ENCODE assay signal across 15 cellular contexts in the genomic region with DNA sequence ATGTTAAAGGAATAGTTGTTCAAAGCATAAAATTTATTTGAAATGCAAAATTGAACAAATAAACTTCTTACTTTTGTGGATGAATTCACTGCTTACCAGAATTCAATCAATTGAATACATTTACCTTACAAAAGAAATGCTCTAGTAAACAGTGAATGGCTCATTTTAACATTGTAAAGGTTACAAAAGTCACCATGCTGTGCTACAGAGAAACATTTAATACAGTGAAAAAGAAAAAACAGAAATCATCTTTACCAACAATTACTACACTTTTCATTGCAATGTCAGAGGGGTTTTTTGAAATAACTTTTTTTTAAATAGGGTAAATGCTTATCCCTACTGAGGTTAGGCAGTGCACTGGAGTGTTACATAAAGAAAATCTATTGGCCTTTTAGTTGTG.
A peak's percentile ranks its signal among the peaks of the same experiment; 100 is the strongest.
DNase-seq lines count a peak whose midpoint lies in the region; ATAC-seq and TF ChIP-seq lines count a peak whose summit lies in the region.
"Had no signal": no experiment of that assay in that cellular context is flagged by ENCODE, and none has a peak within 500 bp of the region (broad histone marks: within the 10 kb centered on the region; RNA-seq: fewer than 3 reads in every experiment).

No MANE protein-coding gene starts in this region.

- TF ChIP-seq CTCF in GM23338 (conservative IDR thresholded peaks at IDR 0.05; ENCODE audit: low read depth in 2 of 2), result no peak
- no peak for TF ChIP-seq CTCF in WTC11 (IDR thresholded peaks at IDR 0.05)
- TF ChIP-seq CTCF in upper lobe of right lung (IDR thresholded peaks at IDR 0.05), result no peak

- H3K4me1 Mint-ChIP-seq in GM23338 (peaks cover 22% of the 10 kb centered on the region), WTC11 (peaks cover 30% of the 10 kb centered on the region)
- H3K4me1 Mint-ChIP-seq: CD14-positive monocyte; CD4-positive, alpha-beta memory T cell had no signal

- ATAC-seq in GM23338 (peak; percentile 63), WTC11 (peak; percentile 55), upper lobe of right lung (no peak), HG03108 (IDR thresholded peaks at IDR 0.05; ENCODE audit: unreplicated experiment) (no peak)

- peak; percentile 40 for DNase-seq in GM23338 (ENCODE audit: low spot score)
- DNase-seq in WTC11 (ENCODE audit: low spot score), result no peak
- DNase-seq in upper lobe of right lung, result no peak
- DNase-seq in pons (ENCODE audit: low spot score), result no peak
- DNase-seq: CD4-positive, alpha-beta memory T cell; DMS153; DMS79; GDM1; HCEC 1CT had no signal

- H3K27me3 ChIP-seq in GM23338 (ENCODE audit: insufficient read depth) (no peaks in the 10 kb centered on the region), HUES64 (ENCODE audit: insufficient read depth, low read length) (no peaks in the 10 kb centered on the region), iPS-18a (ENCODE audit: control insufficient read depth, insufficient read depth, low read length) (no peaks in the 10 kb centered on the region), upper lobe of right lung (no peaks in the 10 kb centered on the region)
- H3K27me3 ChIP-seq: BLaER1 had no signal

- no peak overlapping the region for H2AFZ ChIP-seq in GM23338

- H3K9me3 ChIP-seq in HUES64 (ENCODE audit: insufficient read depth, low read depth, low read length), result peaks cover 5% of the 10 kb centered on the region; the same call in 1 of the 2 replicates
- no peaks in the 10 kb centered on the region for H3K9me3 ChIP-seq in iPS-18a (ENCODE audit: control insufficient read depth, low read depth, low read length)
- H3K9me3 ChIP-seq in upper lobe of right lung, result no peaks in the 10 kb centered on the region

- no peaks in the 10 kb centered on the region for H3K36me3 ChIP-seq in GM23338 (ENCODE audit: insufficient read depth)
- no peaks in the 10 kb centered on the region for H3K36me3 ChIP-seq in HUES64 (ENCODE audit: insufficient read depth, low read length)
- no peaks in the 10 kb centered on the region for H3K36me3 ChIP-seq in iPS-18a (ENCODE audit: control insufficient read depth, low read depth, low read length)
- no peaks in the 10 kb centered on the region for H3K36me3 ChIP-seq in upper lobe of right lung
- H3K36me3 ChIP-seq: BLaER1 had no signal

- no peaks in the 10 kb centered on the region for H3F3A ChIP-seq in GM23338 (replicated peaks; ENCODE audit: low read depth)

- no peaks in the 10 kb centered on the region for H3K9me2 ChIP-seq in GM23338 (ENCODE audit: insufficient read depth)

- H3K4me2 ChIP-seq in GM23338, result peak overlapping the region; percentile 37
- H3K4me2 ChIP-seq: BLaER1 had no signal

- H3K27ac ChIP-seq in GM23338 (ENCODE audit: low read depth), result no peak overlapping the region
- peak overlapping the region; percentile 77 for H3K27ac ChIP-seq in HUES64 (ENCODE audit: low read depth, low read length)
- no peak overlapping the region for H3K27ac ChIP-seq in iPS-18a (ENCODE audit: low read length)
- no peak overlapping the region for H3K27ac ChIP-seq in upper lobe of right lung
- H3K27ac ChIP-seq: 22Rv1, BLaER1 had no signal

- H3K4me3 ChIP-seq in GM23338, result peak overlapping the region; percentile 14; the same call in 1 of the 2 replicates
- 0 out of 2 replicates have a peak overlapping the region, but pooled peaks have one; percentile 13 for H3K4me3 ChIP-seq in HUES64 (ENCODE audit: low read length)
- H3K4me3 ChIP-seq in iPS-18a (ENCODE audit: low read length), result peak overlapping the region; percentile 5
- H3K4me3 ChIP-seq in upper lobe of right lung, result no peak overlapping the region
- H3K4me3 ChIP-seq: BLaER1 had no signal

- H3K9ac ChIP-seq in HUES64 (ENCODE audit: low read depth, low read length), result peak overlapping the region; percentile 16; the same call in 1 of the 2 replicates
- peak overlapping the region; percentile 5 for H3K9ac ChIP-seq in iPS-18a (ENCODE audit: low read length)
- H3K9ac ChIP-seq: BLaER1 had no signal

- H3K27me3 Mint-ChIP-seq in GM23338 (ENCODE audit: insufficient read depth, low read depth, poor library complexity) (peaks cover 7% of the 10 kb centered on the region), WTC11 (ENCODE audit: low read depth) (peaks cover 6% of the 10 kb centered on the region)
- H3K27me3 Mint-ChIP-seq: CD4-positive, alpha-beta memory T cell had no signal

- H3K9me3 Mint-ChIP-seq in GM23338 (peaks cover 14% of the 10 kb centered on the region; the same call in 2 of the 3 replicates), WTC11 (peaks cover 23% of the 10 kb centered on the region)

- CTCF ChIA-PET in WTC11 (lab: Charles Lee), result interaction anchor here (0.7 kb wide), 1 partner anchor 513 kb away, joined by 3 read pairs; no protein-coding TSS in a partner anchor

- peak overlapping the region; percentile 56; the same call in 2 of the 3 replicates for H3K4me3 Mint-ChIP-seq in GM23338
- peak overlapping the region; percentile 38; the same call in 1 of the 2 replicates for H3K4me3 Mint-ChIP-seq in WTC11
- H3K4me3 Mint-ChIP-seq: CD14-positive monocyte; CD4-positive, alpha-beta memory T cell had no signal

- H4K20me1 ChIP-seq in GM23338 (replicated peaks; ENCODE audit: insufficient read depth), result no peaks in the 10 kb centered on the region
- H4K20me1 ChIP-seq: BLaER1 had no signal

- POLR2A ChIA-PET in WTC11 (lab: Charles Lee), result no interaction called here

- intact Hi-C loops in upper lobe of right lung (cut with DNase I), result no loop called here

- no peaks in the 10 kb centered on the region for H3K79me2 ChIP-seq in GM23338 (replicated peaks; ENCODE audit: insufficient read depth)

- peaks cover 12% of the 10 kb centered on the region; the same call in 2 of the 3 replicates for H3K36me3 Mint-ChIP-seq in GM23338 (ENCODE audit: low read depth)
- H3K36me3 Mint-ChIP-seq in WTC11, result peaks cover 4% of the 10 kb centered on the region
- H3K36me3 Mint-ChIP-seq: CD14-positive monocyte; CD4-positive, alpha-beta memory T cell had no signal

- peaks cover 17% of the 10 kb centered on the region for H3K4me1 ChIP-seq in GM23338 (ENCODE audit: insufficient read depth)
- H3K4me1 ChIP-seq in HUES64 (ENCODE audit: insufficient read depth, low read length), result peaks cover 36% of the 10 kb centered on the region
- peaks cover 23% of the 10 kb centered on the region for H3K4me1 ChIP-seq in iPS-18a (ENCODE audit: control insufficient read depth, low read depth, low read length)
- no peaks in the 10 kb centered on the region for H3K4me1 ChIP-seq in upper lobe of right lung
- H3K4me1 ChIP-seq: BLaER1 had no signal

- H3K27ac Mint-ChIP-seq in GM23338 (peak overlapping the region; percentile 92), WTC11 (no peak overlapping the region)
- H3K27ac Mint-ChIP-seq: CD14-positive monocyte; CD4-positive, alpha-beta memory T cell had no signal

TF ChIP-seq in GM23338, 12 proteins besides CTCF, POLR2A, EP300 and RAD21 (continues in another document):
- TF ChIP-seq NANOG (IDR thresholded peaks at IDR 0.05; ENCODE audit: borderline replicate concordance), result peak; percentile 38; the same call in 1 of the 2 replicates

TF ChIP-seq in WTC11, 78 proteins besides CTCF, POLR2A, EP300 and RAD21:
- TF ChIP-seq RORB (CRISPR knock-in tag; IDR thresholded peaks at IDR 0.05) (no peak), ZNF232 (CRISPR knock-in tag; IDR thresholded peaks at IDR 0.05) (no peak)
- TF ChIP-seq, protein P1, sequence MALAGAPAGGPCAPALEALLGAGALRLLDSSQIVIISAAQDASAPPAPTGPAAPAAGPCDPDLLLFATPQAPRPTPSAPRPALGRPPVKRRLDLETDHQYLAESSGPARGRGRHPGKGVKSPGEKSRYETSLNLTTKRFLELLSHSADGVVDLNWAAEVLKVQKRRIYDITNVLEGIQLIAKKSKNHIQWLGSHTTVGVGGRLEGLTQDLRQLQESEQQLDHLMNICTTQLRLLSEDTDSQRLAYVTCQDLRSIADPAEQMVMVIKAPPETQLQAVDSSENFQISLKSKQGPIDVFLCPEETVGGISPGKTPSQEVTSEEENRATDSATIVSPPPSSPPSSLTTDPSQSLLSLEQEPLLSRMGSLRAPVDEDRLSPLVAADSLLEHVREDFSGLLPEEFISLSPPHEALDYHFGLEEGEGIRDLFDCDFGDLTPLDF (CRISPR knock-in tag; IDR thresholded peaks at IDR 0.05), result no peak

Comparison
In these comparisons a context has a peak if more than half of its experiments do, and no peak if none do; other contexts are left out.
1. ATAC-seq: peak in GM23338 (single experiment) and WTC11 (single experiment); none in upper lobe of right lung (single experiment) and HG03108 (single experiment).